ENCODE assay signal across 19 cellular contexts in the genomic region with DNA sequence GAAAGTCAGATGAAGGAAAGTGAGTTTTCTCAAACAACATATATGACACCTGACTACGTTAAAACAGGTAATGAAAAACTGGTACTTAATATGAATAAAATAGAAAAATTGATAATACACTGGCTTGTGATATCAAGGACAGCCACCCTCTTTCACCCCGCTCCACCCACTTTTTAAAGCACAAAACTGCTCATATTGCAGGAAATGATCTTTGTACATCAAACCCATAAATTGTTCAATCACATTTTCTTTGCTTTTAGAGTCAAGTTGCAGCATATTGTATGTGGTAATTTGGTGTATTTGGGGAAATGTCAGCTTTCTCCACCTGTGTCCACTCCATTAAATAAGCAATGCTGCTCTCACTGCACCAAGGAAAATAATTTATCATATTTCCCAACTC.
"Had no signal": no experiment of that assay in that cellular context is flagged by ENCODE, and none has a peak within 500 bp of the region (broad histone marks: within the 10 kb centered on the region; RNA-seq: fewer than 3 reads in every experiment).

No MANE protein-coding gene starts in this region.

- H3K9me3 Mint-ChIP-seq: stimulated activated naive B cell treated with anti-CD40 and anti-IgM and Interleukin-4, amounts not matched to agents 10 μg/mL and 1 μg/mL and 100 μg/mL, for 72 hours had no signal

- H3K27me3 Mint-ChIP-seq: naive thymus-derived CD8-positive, alpha-beta T cell; stimulated activated naive CD8-positive, alpha-beta T cell treated with anti-CD3 and anti-CD28 coated beads, Interleukin-15, amount 100 ng/mL, for 72 hours had no signal

- H3K4me1 Mint-ChIP-seq: naive thymus-derived CD8-positive, alpha-beta T cell; stimulated activated naive B cell treated with anti-CD40 and anti-IgM and Interleukin-4, amounts not matched to agents 10 μg/mL and 1 μg/mL and 100 μg/mL, for 72 hours; stimulated activated naive CD8-positive, alpha-beta T cell treated with anti-CD3 and anti-CD28 coated beads, Interleukin-15, amount 100 ng/mL, for 72 hours had no signal

- ATAC-seq: heart left ventricle; left lobe of liver; mucosa of descending colon; naive thymus-derived CD8-positive, alpha-beta T cell; stimulated activated naive B cell treated with anti-CD40 and anti-IgM and Interleukin-4, amounts not matched to agents 10 μg/mL and 1 μg/mL and 100 μg/mL, for 72 hours; stimulated activated naive CD8-positive, alpha-beta T cell treated with anti-CD3 and anti-CD28 coated beads, Interleukin-15, amount 100 ng/mL, for 72 hours had no signal

- FAIRE-seq: islet of Langerhans had no signal

- H3K4me3 Mint-ChIP-seq: naive thymus-derived CD8-positive, alpha-beta T cell; stimulated activated naive B cell treated with anti-CD40 and anti-IgM and Interleukin-4, amounts not matched to agents 10 μg/mL and 1 μg/mL and 100 μg/mL, for 72 hours; stimulated activated naive CD8-positive, alpha-beta T cell treated with anti-CD3 and anti-CD28 coated beads, Interleukin-15, amount 100 ng/mL, for 72 hours had no signal

- H3K27ac Mint-ChIP-seq: naive thymus-derived CD8-positive, alpha-beta T cell; stimulated activated naive B cell treated with anti-CD40 and anti-IgM and Interleukin-4, amounts not matched to agents 10 μg/mL and 1 μg/mL and 100 μg/mL, for 72 hours; stimulated activated naive CD8-positive, alpha-beta T cell treated with anti-CD3 and anti-CD28 coated beads, Interleukin-15, amount 100 ng/mL, for 72 hours had no signal

- H3K36me3 Mint-ChIP-seq: naive thymus-derived CD8-positive, alpha-beta T cell; stimulated activated naive B cell treated with anti-CD40 and anti-IgM and Interleukin-4, amounts not matched to agents 10 μg/mL and 1 μg/mL and 100 μg/mL, for 72 hours had no signal

- DNase-seq: cortex of kidney; dorsolateral prefrontal cortex; effector CD8-positive, alpha-beta T cell; foreskin melanocyte; heart left ventricle; hippocampal formation; kidney glomerular epithelial cell; mucosa of descending colon; naive thymus-derived CD8-positive, alpha-beta T cell; nucleus accumbens; ovary; sigmoid colon; stimulated activated CD4-positive, alpha-beta T cell treated with anti-CD3 and anti-CD28 coated beads, Interleukin-2, amount 100 ng/mL, for 24 hours; stimulated activated CD4-positive, alpha-beta T cell treated with anti-CD3 and anti-CD28 coated beads, Interleukin-4, amount 100 ng/mL, for 4 hours; stimulated activated naive B cell treated with anti-CD40 and anti-IgM and Interleukin-4, amounts not matched to agents 10 μg/mL and 1 μg/mL and 100 μg/mL, for 72 hours; stimulated activated naive CD8-positive, alpha-beta T cell treated with anti-CD3 and anti-CD28 coated beads, Interleukin-15, amount 100 ng/mL, for 72 hours; testis had no signal
